In the genomic region with DNA sequence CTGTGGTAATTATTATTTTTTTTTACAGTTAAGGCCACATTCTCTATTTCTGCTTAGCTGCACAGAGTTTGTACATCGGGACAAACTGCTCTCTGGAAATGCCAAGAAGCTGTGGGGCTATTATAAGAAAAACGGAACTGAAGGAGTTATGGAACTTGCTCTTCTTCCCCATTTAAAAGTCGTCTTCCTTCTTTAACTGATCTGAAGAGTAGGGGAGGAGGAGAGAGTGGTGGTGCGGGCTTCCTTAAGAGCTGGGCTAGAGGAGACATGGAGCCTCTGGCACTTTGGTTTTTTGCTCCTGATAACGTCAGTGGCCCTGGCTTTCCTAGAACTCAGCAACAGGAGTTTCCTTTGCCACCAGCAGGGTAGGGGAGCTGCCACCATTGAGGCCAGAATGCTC, we compare ENCODE assay signal across 18 cellular contexts. TPM values are rescaled to one million over a fixed set of nuclear protein-coding genes. Genes with fewer than 3 reads are reported as not detected.
DNase-seq lines count a peak whose midpoint lies in the region; ATAC-seq and TF ChIP-seq lines count a peak whose summit lies in the region.
"Had no signal": no experiment of that assay in that cellular context is flagged by ENCODE, and none has a peak within 500 bp of the region (broad histone marks: within the 10 kb centered on the region; RNA-seq: fewer than 3 reads in every experiment).

No MANE protein-coding gene starts in this region.

- no peak overlapping the region for H3K9ac ChIP-seq in smooth muscle cell (ENCODE audit: low read depth)

- peak; percentile 61 for ATAC-seq in left ventricle myocardium superior
- no peak for ATAC-seq in HG02642 (IDR thresholded peaks at IDR 0.05; ENCODE audit: poor library complexity, unreplicated experiment)
- ATAC-seq: GM12878, mucosa of descending colon had no signal

- intact Hi-C loops in left ventricle myocardium superior (cut with micrococcal nuclease) = no loop called here
- intact Hi-C loops in sigmoid colon (cut with DNase I) = no loop called here

- H3K27me3 ChIP-seq in smooth muscle cell (ENCODE audit: low read depth) = no peaks in the 10 kb centered on the region
- no peaks in the 10 kb centered on the region for H3K27me3 ChIP-seq in sigmoid colon

- 91% methylated on average over 5 of the region's 5 CpGs for WGBS in smooth muscle cell (ENCODE audit: low lambda C conversion rate)
- WGBS in sigmoid colon, 2 donors = 60 to 85% methylated on average over 5 of the region's 5 CpGs

- no peaks in the 10 kb centered on the region for H3K9me3 ChIP-seq in smooth muscle cell (replicated peaks; ENCODE audit: low read depth)
- H3K9me3 ChIP-seq in sigmoid colon = peaks cover 0 to 2% (median 0%) of the 10 kb centered on the region in 4 donors
- H3K9me3 ChIP-seq: mucosa of descending colon had no signal

- no peak for TF ChIP-seq EP300 in sigmoid colon (IDR thresholded peaks at IDR 0.05)

- peaks cover 34% of the 10 kb centered on the region for H3F3A ChIP-seq in smooth muscle cell (ENCODE audit: low read depth)

- H2AFZ ChIP-seq in smooth muscle cell (ENCODE audit: low read depth) = no peak overlapping the region

- peaks cover 97% of the 10 kb centered on the region for H3K79me2 ChIP-seq in smooth muscle cell (ENCODE audit: low read depth)

- no peak overlapping the region for H3K4me2 ChIP-seq in smooth muscle cell

- peak overlapping the region; percentile 85 for H3K27ac ChIP-seq in smooth muscle cell (ENCODE audit: low read depth)
- H3K27ac ChIP-seq in sigmoid colon = peak overlapping the region in 1 of 4 donors; percentile 32

- DNase-seq in KG1 (lab: John Stamatoyannopoulos, UW) (peak; percentile 32), SKM-1 treated with dmso at 0.1 percent for 144 hours (lab: John Stamatoyannopoulos, UW; ENCODE audit: unreplicated experiment) (peak; percentile 97), left ventricle myocardium superior (no peak), smooth muscle cell (lab: John Stamatoyannopoulos, UW; ENCODE audit: unreplicated experiment) (no peak), sigmoid colon (no peak), ecto neural progenitor cell (ENCODE audit: low spot score) (no peak), HUDEP-2 (lab: John Stamatoyannopoulos, UW; ENCODE audit: unreplicated experiment in 76 of 76) (no peak)
- DNase-seq: activated CD4-positive, CD25-positive, alpha-beta regulatory T cell treated with anti-CD3 and anti-CD28 coated beads, Interleukin-2, amount 50 U/mL, for 72 hours; activated effector memory CD4-positive, alpha-beta T cell treated with Interleukin-2 at 50 U/mL for 16 hours; amniotic stem cell; effector CD8-positive, alpha-beta T cell; kidney; mucosa of descending colon; NCI-H1105; nucleus accumbens; stimulated activated CD4-positive, alpha-beta T cell treated with anti-CD3 and anti-CD28 coated beads, Interleukin-4, amount 100 ng/mL, for 1 hour had no signal

- peaks cover 9% of the 10 kb centered on the region for H3K4me1 ChIP-seq in smooth muscle cell (ENCODE audit: low read depth)
- H3K4me1 ChIP-seq in sigmoid colon = peaks cover 0 to 11% (median 5%) of the 10 kb centered on the region in 4 donors

- TF ChIP-seq CTCF in smooth muscle cell (IDR thresholded peaks at IDR 0.05; ENCODE audit: borderline replicate concordance, insufficient read depth, poor library complexity, severe bottlenecking) (no peak), sigmoid colon (IDR thresholded peaks at IDR 0.05) (no peak)

- H3K36me3 ChIP-seq in smooth muscle cell (ENCODE audit: low read depth) = no peaks in the 10 kb centered on the region
- no peaks in the 10 kb centered on the region for H3K36me3 ChIP-seq in sigmoid colon

- H3K4me3 ChIP-seq in smooth muscle cell (no peak overlapping the region), sigmoid colon (no peak overlapping the region)
- H3K4me3 ChIP-seq: GM12878, mucosa of descending colon had no signal

- H4K20me1 ChIP-seq in smooth muscle cell (ENCODE audit: low read depth) = peaks cover 63% of the 10 kb centered on the region

- no peak for TF ChIP-seq POLR2A in sigmoid colon (IDR thresholded peaks at IDR 0.05)

RNA-seq across cellular contexts. Expression of a gene that starts 54.5 kb away (rescaled TPM):
- total RNA-seq in left ventricle myocardium superior = 7.6 TPM
- 116 and 123 TPM in 2 replicates for total RNA-seq in smooth muscle cell
- polyA plus RNA-seq in smooth muscle cell = 389 and 414 TPM in 2 replicates
- total RNA-seq in sigmoid colon = 10 to 100 TPM; 52.0 to 74.6 (median 65.9) TPM
- polyA plus RNA-seq in sigmoid colon = 10 to 100 TPM; 16.2 to 22.2 (median 21.8) TPM

Comparison
In these comparisons a context has a peak if more than half of its experiments do, and no peak if none do; other contexts are left out.
1. DNase-seq: peak in KG1 (single experiment) and SKM-1 treated with dmso at 0.1 percent for 144 hours (single experiment); none in left ventricle myocardium superior (single experiment), smooth muscle cell (single experiment), sigmoid colon (single experiment), ecto neural progenitor cell (single experiment) and HUDEP-2 (0 of 76).